Comparison of ENCODE assay signal across 11 cellular contexts in genomic region chr16:79625738-79626137, GRCh38. TPM values are rescaled to one million over a fixed set of nuclear protein-coding genes. Genes with fewer than 3 reads are reported as not detected.
"Had no signal": no experiment of that assay in that cellular context is flagged by ENCODE, and none has a peak within 500 bp of the region (broad histone marks: within the 10 kb centered on the region; RNA-seq: fewer than 3 reads in every experiment).

No MANE protein-coding gene starts in this region.

- H2AFZ ChIP-seq: GM23248 had no signal

- H3K4me1 Mint-ChIP-seq: IgD-negative memory B cell had no signal

- H3K4me3 ChIP-seq: GM23248, HAP-1 had no signal

- H3K27ac Mint-ChIP-seq: HFFc6, IgD-negative memory B cell had no signal

- ATAC-seq: HCT116, HepG2 had no signal

- H3K9me3 ChIP-seq: HAP-1 had no signal

- H3K9ac ChIP-seq: GM23248 had no signal

- H3K4me1 ChIP-seq: HAP-1 had no signal

- H3K27ac ChIP-seq: GM23248, HL-60 had no signal

- H3K36me3 Mint-ChIP-seq: IgD-negative memory B cell had no signal

- H3K4me3 Mint-ChIP-seq: HFFc6, IgD-negative memory B cell had no signal

- H3K36me3 ChIP-seq: HAP-1 had no signal

- DNase-seq: GM23248, GOT3, H7, HFFc6, KBM-7 had no signal

RNA-seq across cellular contexts. Expression of gene MAF, which starts 25.2 kb away (rescaled TPM):
- total RNA-seq: HFFc6, HT1080 had no signal
